Comparison of ENCODE assay signal across 23 cellular contexts in the genomic region with DNA sequence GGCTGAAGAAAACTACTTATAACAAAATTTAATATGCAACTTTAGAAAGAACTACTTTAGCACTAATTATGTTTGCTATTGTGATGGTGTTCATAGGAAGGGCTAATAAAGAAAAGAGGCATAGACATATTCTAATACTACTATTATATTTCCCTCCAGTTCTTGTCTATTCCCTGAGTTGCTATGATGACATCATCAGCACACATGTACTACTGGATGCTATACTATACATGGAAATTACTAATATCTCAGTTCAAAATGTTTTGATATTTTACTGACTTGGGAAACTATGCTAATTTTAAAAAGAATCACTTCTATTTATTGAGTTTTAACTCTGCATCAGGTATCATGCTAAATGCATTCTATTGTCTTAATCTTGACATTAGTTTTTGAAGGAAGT.
DNase-seq lines count a peak whose midpoint lies in the region; ATAC-seq and TF ChIP-seq lines count a peak whose summit lies in the region.
"Had no signal": no experiment of that assay in that cellular context is flagged by ENCODE, and none has a peak within 500 bp of the region (broad histone marks: within the 10 kb centered on the region; RNA-seq: fewer than 3 reads in every experiment).

No MANE protein-coding gene starts in this region.

- no peak overlapping the region for H3K4me2 ChIP-seq in MM.1S (ENCODE audit: low read depth, low read length)

- no peak for TF ChIP-seq POLR2A in heart left ventricle (IDR thresholded peaks at IDR 0.05)

- H3K27ac Mint-ChIP-seq in chondrocyte (ENCODE audit: unreplicated experiment) (peak overlapping the region; percentile 97), neural crest cell (ENCODE audit: unreplicated experiment) (peak overlapping the region; percentile 73), WTC11 (no peak overlapping the region)
- H3K27ac Mint-ChIP-seq: activated CD8-positive, alpha-beta memory T cell treated with anti-CD3 and anti-CD28 coated beads, Interleukin-2, amount 10 ng/mL, durations not matched to agents 7 days and 5 days; activated T-helper 1 cell treated with anti-CD3 and anti-CD28 coated beads, Interleukin-12 subunit alpha, Interleukin-12 subunit beta, Interleukin-2, Interleukin-4 antibody, amounts not matched to agents 30 ng/mL and 10 ng/mL and 1 ng/mL, durations not matched to agents 14 hours and 24 hours and 36 hours; CD8-positive, alpha-beta T cell; stimulated activated effector memory CD8-positive, alpha-beta T cell treated with anti-CD3 and anti-CD28 coated beads, Interleukin-12 subunit alpha, Interleukin-12 subunit beta, amount 100 ng/mL, for 72 hours had no signal

- DNase-seq in heart left ventricle (no peak), heart right ventricle (no peak), chondrocyte (ENCODE audit: low spot score) (no peak), neural crest cell (ENCODE audit: low read depth, low spot score) (no peak), MM.1S (no peak), RWPE1 (ENCODE audit: low spot score) (no peak), WTC11 (ENCODE audit: low spot score) (no peak), SW480 (ENCODE audit: low spot score) (no peak)
- DNase-seq: activated CD4-positive, alpha-beta T cell treated with anti-CD3 and anti-CD28 coated beads, Interleukin-2, amount 50 U/mL, for 1 hour; activated CD8-positive, alpha-beta memory T cell treated with anti-CD3 and anti-CD28 coated beads, Interleukin-2, amount 10 ng/mL, durations not matched to agents 7 days and 5 days; activated naive CD4-positive, alpha-beta T cell treated with anti-CD3 and anti-CD28 coated beads, Interleukin-2, amount 50 U/mL, for 16 hours; CD8-positive, alpha-beta T cell; DMS53; GOT3; mesendoderm; NCI-H1694 treated with DMSO at 0.1 percent for 48 hours; NCI-H2171 treated with DMSO at 0.1 percent for 48 hours; NCI-H524 treated with DMSO at 0.1 percent for 48 hours; retina; WERI-Rb-1 had no signal

- H3K79me2 ChIP-seq in MM.1S (ENCODE audit: low read length): no peaks in the 10 kb centered on the region

- CTCF ChIA-PET in RWPE1 (lab: Yijun Ruan, JAX) (no interaction called here), WTC11 (lab: Charles Lee) (no interaction called here)

- H3K4me3 ChIP-seq in heart left ventricle: peak overlapping the region in 1 of 12 donors; percentile 33
- H3K4me3 ChIP-seq in heart right ventricle: peak overlapping the region in 1 of 10 donors; percentile 19
- no peak overlapping the region for H3K4me3 ChIP-seq in MM.1S (ENCODE audit: low read length)

- POLR2A ChIA-PET in RWPE1 (lab: Yijun Ruan, JAX; ENCODE audit: low non-redundant PET): no interaction called here
- POLR2A ChIA-PET in WTC11 (lab: Charles Lee): no interaction called here

- H4K20me1 ChIP-seq in MM.1S (ENCODE audit: insufficient read depth, low read length): no peaks in the 10 kb centered on the region

- no peak for ATAC-seq in heart left ventricle
- no peak for ATAC-seq in heart right ventricle
- no peak for ATAC-seq in WTC11
- ATAC-seq: activated CD8-positive, alpha-beta memory T cell treated with anti-CD3 and anti-CD28 coated beads, Interleukin-2, amount 10 ng/mL, durations not matched to agents 7 days and 5 days; CD8-positive, alpha-beta T cell; stimulated activated effector memory CD8-positive, alpha-beta T cell treated with anti-CD3 and anti-CD28 coated beads, Interleukin-12 subunit alpha, Interleukin-12 subunit beta, amount 100 ng/mL, for 72 hours had no signal

- no peaks in the 10 kb centered on the region for H3K9me3 Mint-ChIP-seq in chondrocyte (ENCODE audit: low read depth)
- no peaks in the 10 kb centered on the region for H3K9me3 Mint-ChIP-seq in neural crest cell
- H3K9me3 Mint-ChIP-seq in WTC11: no peaks in the 10 kb centered on the region
- H3K9me3 Mint-ChIP-seq: activated T-helper 1 cell treated with anti-CD3 and anti-CD28 coated beads, Interleukin-12 subunit alpha, Interleukin-12 subunit beta, Interleukin-2, Interleukin-4 antibody, amounts not matched to agents 30 ng/mL and 10 ng/mL and 1 ng/mL, durations not matched to agents 14 hours and 24 hours and 36 hours; CD8-positive, alpha-beta T cell; stimulated activated effector memory CD8-positive, alpha-beta T cell treated with anti-CD3 and anti-CD28 coated beads, Interleukin-12 subunit alpha, Interleukin-12 subunit beta, amount 100 ng/mL, for 72 hours had no signal

- H3K27me3 Mint-ChIP-seq in chondrocyte (ENCODE audit: low read depth) (no peaks in the 10 kb centered on the region), neural crest cell (ENCODE audit: low read depth) (no peaks in the 10 kb centered on the region), WTC11 (ENCODE audit: low read depth) (no peaks in the 10 kb centered on the region)

- H3K9me3 ChIP-seq in heart left ventricle (no peaks in the 10 kb centered on the region), heart right ventricle (no peaks in the 10 kb centered on the region), MM.1S (replicated peaks; ENCODE audit: insufficient read depth, low read length) (no peaks in the 10 kb centered on the region)

- no peaks in the 10 kb centered on the region for H3F3A ChIP-seq in MM.1S (ENCODE audit: insufficient read depth, low read length)

- no peak overlapping the region for H2AFZ ChIP-seq in MM.1S (ENCODE audit: low read length)

- H3K36me3 Mint-ChIP-seq in chondrocyte (ENCODE audit: low read depth) (no peaks in the 10 kb centered on the region), neural crest cell (ENCODE audit: low read depth) (no peaks in the 10 kb centered on the region), WTC11 (no peaks in the 10 kb centered on the region)
- H3K36me3 Mint-ChIP-seq: activated CD8-positive, alpha-beta memory T cell treated with anti-CD3 and anti-CD28 coated beads, Interleukin-2, amount 10 ng/mL, durations not matched to agents 7 days and 5 days; CD8-positive, alpha-beta T cell; stimulated activated effector memory CD8-positive, alpha-beta T cell treated with anti-CD3 and anti-CD28 coated beads, Interleukin-12 subunit alpha, Interleukin-12 subunit beta, amount 100 ng/mL, for 72 hours had no signal

- H3K4me1 ChIP-seq in heart left ventricle (peaks cover 0 to 57% (median 23%) of the 10 kb centered on the region in 12 donors), heart right ventricle (peaks cover 0 to 74% (median 28%) of the 10 kb centered on the region in 9 donors), MM.1S (ENCODE audit: low read length) (no peaks in the 10 kb centered on the region)

- H3K27ac ChIP-seq in heart left ventricle (peak overlapping the region in 8 of 12 donors; percentile 58 to 83 (median 74)), heart right ventricle (peak overlapping the region in 5 of 10 donors; percentile 55 to 81 (median 70)), MM.1S (ENCODE audit: low read length) (no peak overlapping the region), RWPE1 (no peak overlapping the region)
- H3K27ac ChIP-seq: 22Rv1, WERI-Rb-1 had no signal

- intact Hi-C loops in heart left ventricle (cut with DNase I): loop anchor here in 2 of 10 donors (5.0 to 10.0 kb wide), 2 partner anchors 90 to 97 kb away; a partner anchor contains a TSS
- intact Hi-C loops in heart right ventricle (cut with DNase I): loop anchor here in 1 of 10 donors (5.0 kb wide), 1 partner anchor 40 kb away; no protein-coding TSS in a partner anchor

- H3K4me1 Mint-ChIP-seq in chondrocyte (ENCODE audit: low read depth) (peaks cover 89% of the 10 kb centered on the region), neural crest cell (peaks cover 68% of the 10 kb centered on the region), WTC11 (peaks cover 12% of the 10 kb centered on the region)
- H3K4me1 Mint-ChIP-seq: activated CD8-positive, alpha-beta memory T cell treated with anti-CD3 and anti-CD28 coated beads, Interleukin-2, amount 10 ng/mL, durations not matched to agents 7 days and 5 days; stimulated activated effector memory CD8-positive, alpha-beta T cell treated with anti-CD3 and anti-CD28 coated beads, Interleukin-12 subunit alpha, Interleukin-12 subunit beta, amount 100 ng/mL, for 72 hours had no signal

- H3K9me2 ChIP-seq in MM.1S (replicated peaks; ENCODE audit: insufficient read depth, low read length): no peaks in the 10 kb centered on the region

- H3K9ac ChIP-seq in MM.1S (ENCODE audit: low read length): no peak overlapping the region

- H3K27me3 ChIP-seq in heart left ventricle (no peaks in the 10 kb centered on the region), heart right ventricle (no peaks in the 10 kb centered on the region), MM.1S (replicated peaks; ENCODE audit: insufficient read depth, low read length) (no peaks in the 10 kb centered on the region)

- peak overlapping the region; percentile 74 for H3K4me3 Mint-ChIP-seq in chondrocyte (ENCODE audit: unreplicated experiment)
- peak overlapping the region; percentile 79 for H3K4me3 Mint-ChIP-seq in neural crest cell
- no peak overlapping the region for H3K4me3 Mint-ChIP-seq in WTC11
- H3K4me3 Mint-ChIP-seq: activated CD8-positive, alpha-beta memory T cell treated with anti-CD3 and anti-CD28 coated beads, Interleukin-2, amount 10 ng/mL, durations not matched to agents 7 days and 5 days; activated T-helper 1 cell treated with anti-CD3 and anti-CD28 coated beads, Interleukin-12 subunit alpha, Interleukin-12 subunit beta, Interleukin-2, Interleukin-4 antibody, amounts not matched to agents 30 ng/mL and 10 ng/mL and 1 ng/mL, durations not matched to agents 14 hours and 24 hours and 36 hours; CD8-positive, alpha-beta T cell; stimulated activated effector memory CD8-positive, alpha-beta T cell treated with anti-CD3 and anti-CD28 coated beads, Interleukin-12 subunit alpha, Interleukin-12 subunit beta, amount 100 ng/mL, for 72 hours had no signal

- TF ChIP-seq CTCF in heart left ventricle (IDR thresholded peaks at IDR 0.05): no peak
- no peak for TF ChIP-seq CTCF in heart right ventricle (IDR thresholded peaks at IDR 0.05)
- TF ChIP-seq CTCF in chondrocyte (IDR thresholded peaks at IDR 0.05): no peak
- TF ChIP-seq CTCF in neural crest cell (conservative IDR thresholded peaks at IDR 0.05): no peak
- TF ChIP-seq CTCF in MM.1S (IDR thresholded peaks at IDR 0.05; ENCODE audit: low read length): no peak
- TF ChIP-seq CTCF in RWPE1 (conservative IDR thresholded peaks at IDR 0.05; ENCODE audit: low read depth): no peak
- no peak for TF ChIP-seq CTCF in WTC11 (IDR thresholded peaks at IDR 0.05)

- H3K36me3 ChIP-seq in heart left ventricle (no peaks in the 10 kb centered on the region), heart right ventricle (no peaks in the 10 kb centered on the region), MM.1S (replicated peaks; ENCODE audit: insufficient read depth, low read length) (no peaks in the 10 kb centered on the region)
- H3K36me3 ChIP-seq: WERI-Rb-1 had no signal

TF ChIP-seq in WTC11, 78 proteins besides CTCF, POLR2A, EP300 and RAD21 (continues in another document):
- TF ChIP-seq NFYB (CRISPR knock-in tag; conservative IDR thresholded peaks at IDR 0.05; ENCODE audit: low read depth): no peak
- no peak for TF ChIP-seq ZNF219 (CRISPR knock-in tag; IDR thresholded peaks at IDR 0.05; ENCODE audit: borderline replicate concordance)

Comparison
In these comparisons a context has a peak if more than half of its experiments do, and no peak if none do; other contexts are left out.
1. H3K27ac ChIP-seq: peak in heart left ventricle (8 of 12); none in MM.1S (single experiment) and RWPE1 (single experiment).